ENCODE assay signal across 6 cellular contexts in genomic region chr1:39450041-39450440, GRCh38. TPM values are rescaled to one million over a fixed set of nuclear protein-coding genes. Genes with fewer than 3 reads are reported as not detected.
"Had no signal": no experiment of that assay in that cellular context is flagged by ENCODE, and none has a peak within 500 bp of the region (broad histone marks: within the 10 kb centered on the region; RNA-seq: fewer than 3 reads in every experiment).

No MANE protein-coding gene starts in this region.

RNA-seq across cellular contexts. Expression of gene BMP8A, which starts 41.4 kb away (rescaled TPM):
- total RNA-seq: activated CD4-positive, alpha-beta memory T cell treated with anti-CD3 and anti-CD28 coated beads, Interleukin-2, amount 10 ng/mL, durations not matched to agents 7 days and 5 days; activated CD4-positive, alpha-beta T cell treated with anti-CD3 and anti-CD28 coated beads, Interleukin-2, amount 10 ng/mL, durations not matched to agents 7 days and 5 days; aorta; T-helper 1 cell treated with Interleukin-12 subunit alpha and Interleukin-12 subunit beta and Interleukin-4 antibody, amounts not matched to agents 30 ng/mL and 1 ng/mL, for 36 hours; T-helper 2 cell treated with Interferon-gamma antibody and Interleukin-4, amounts not matched to agents 100 ng/mL and 5 ng/mL, for 36 hours had no signal
- polyA plus RNA-seq: aorta, esophagus had no signal
